In the genomic region with DNA sequence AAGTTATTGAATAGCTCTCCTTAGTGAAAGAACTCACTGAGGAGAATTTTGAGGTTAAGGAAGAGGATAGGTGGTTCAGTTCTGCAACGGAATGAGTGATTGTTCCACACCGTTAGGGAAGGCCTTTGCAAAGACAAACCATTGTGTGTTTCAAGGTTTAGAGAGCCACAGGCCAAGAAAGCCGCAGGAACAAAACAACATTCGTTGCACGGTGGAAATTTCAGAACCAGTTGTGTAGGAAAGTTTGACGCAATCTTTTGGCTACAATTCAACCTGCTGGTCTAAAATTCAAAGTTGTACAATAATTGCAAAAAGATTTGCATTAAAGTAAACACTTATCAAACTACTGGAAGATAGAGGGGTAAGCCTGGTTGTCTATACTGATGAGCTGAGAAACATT, we compare ENCODE assay signal across 20 cellular contexts.
"Had no signal": no experiment of that assay in that cellular context is flagged by ENCODE, and none has a peak within 500 bp of the region (broad histone marks: within the 10 kb centered on the region; RNA-seq: fewer than 3 reads in every experiment).

No MANE protein-coding gene starts in this region.

- H3K4me3 Mint-ChIP-seq: activated CD4-positive, alpha-beta T cell treated with anti-CD3 and anti-CD28 coated beads, Interleukin-2, amount 10 ng/mL, durations not matched to agents 7 days and 5 days; activated CD8-positive, alpha-beta T cell treated with anti-CD3 and anti-CD28 coated beads, Interleukin-2, amount 10 ng/mL, durations not matched to agents 7 days and 5 days; activated naive CD4-positive, alpha-beta T cell treated with anti-CD3 and anti-CD28 coated beads, Interleukin-2, amount 10 ng/mL, durations not matched to agents 7 days and 5 days; activated naive CD8-positive, alpha-beta T cell treated with anti-CD3 and anti-CD28 coated beads, Interleukin-2, amount 50 U/mL, for 24 hours; activated T-cell treated with anti-CD3 and anti-CD28 coated beads, Interleukin-2, amount 50 U/mL, for 24 hours; natural killer cell; stimulated activated memory B cell treated with anti-CD40 and anti-IgM and Interleukin-4, amounts not matched to agents 10 μg/mL and 1 μg/mL and 100 μg/mL, for 72 hours; T-cell had no signal

- H3K4me3 ChIP-seq: gastroesophageal sphincter, lower lobe of right lung, sigmoid colon, thoracic aorta, upper lobe of right lung had no signal

- FAIRE-seq: bronchial epithelial cell had no signal

- H3K36me3 ChIP-seq: gastroesophageal sphincter, lower lobe of right lung, sigmoid colon, thoracic aorta, upper lobe of right lung had no signal

- DNase-seq: activated CD4-positive, alpha-beta T cell treated with anti-CD3 and anti-CD28 coated beads, Interleukin-2, amount 10 ng/mL, durations not matched to agents 7 days and 5 days; activated CD4-positive, CD25-positive, alpha-beta regulatory T cell; activated CD8-positive, alpha-beta T cell treated with anti-CD3 and anti-CD28 coated beads, Interleukin-2, amount 10 ng/mL, durations not matched to agents 7 days and 5 days; activated naive CD4-positive, alpha-beta T cell treated with anti-CD3 and anti-CD28 coated beads, Interleukin-2, amount 10 ng/mL, durations not matched to agents 7 days and 5 days; activated naive CD8-positive, alpha-beta T cell treated with anti-CD3 and anti-CD28 coated beads, Interleukin-2, amount 50 U/mL, for 24 hours; activated T-cell treated with anti-CD3 and anti-CD28 coated beads, Interleukin-2, amount 50 U/mL, for 24 hours; aorta; cerebellar nuclear complex; effector memory CD4-positive, alpha-beta T cell; lower lobe of right lung; natural killer cell; sigmoid colon; stimulated activated CD4-positive, alpha-beta T cell treated with anti-CD3 and anti-CD28 coated beads, Interleukin-4, amount 100 ng/mL, for 4 hours; T-cell; upper lobe of right lung had no signal

- H3K27ac ChIP-seq: gastroesophageal sphincter, lower lobe of right lung, parathyroid adenoma, thoracic aorta, upper lobe of right lung had no signal

- ATAC-seq: activated CD8-positive, alpha-beta T cell treated with anti-CD3 and anti-CD28 coated beads, Interleukin-2, amount 10 ng/mL, durations not matched to agents 7 days and 5 days; activated naive CD8-positive, alpha-beta T cell treated with anti-CD3 and anti-CD28 coated beads, Interleukin-2, amount 50 U/mL, for 24 hours; gastroesophageal sphincter; lower lobe of right lung; natural killer cell; stimulated activated memory B cell treated with anti-CD40 and anti-IgM and Interleukin-4, amounts not matched to agents 10 μg/mL and 1 μg/mL and 100 μg/mL, for 72 hours; T-cell; upper lobe of right lung had no signal

- H3K27me3 Mint-ChIP-seq: activated CD4-positive, alpha-beta T cell treated with anti-CD3 and anti-CD28 coated beads, Interleukin-2, amount 10 ng/mL, durations not matched to agents 7 days and 5 days; activated naive CD8-positive, alpha-beta T cell treated with anti-CD3 and anti-CD28 coated beads, Interleukin-2, amount 50 U/mL, for 24 hours; activated T-cell treated with anti-CD3 and anti-CD28 coated beads, Interleukin-2, amount 50 U/mL, for 24 hours; stimulated activated memory B cell treated with anti-CD40 and anti-IgM and Interleukin-4, amounts not matched to agents 10 μg/mL and 1 μg/mL and 100 μg/mL, for 72 hours; T-cell had no signal

- H3K36me3 Mint-ChIP-seq: activated naive CD4-positive, alpha-beta T cell treated with anti-CD3 and anti-CD28 coated beads, Interleukin-2, amount 10 ng/mL, durations not matched to agents 7 days and 5 days; natural killer cell; stimulated activated memory B cell treated with anti-CD40 and anti-IgM and Interleukin-4, amounts not matched to agents 10 μg/mL and 1 μg/mL and 100 μg/mL, for 72 hours; T-cell had no signal

- H3K27me3 ChIP-seq: gastroesophageal sphincter, sigmoid colon, upper lobe of right lung had no signal

- H3K79me2 ChIP-seq: parathyroid adenoma had no signal

- H3K9me3 ChIP-seq: gastroesophageal sphincter, lower lobe of right lung, sigmoid colon, thoracic aorta, upper lobe of right lung had no signal

- H3K4me1 ChIP-seq: gastroesophageal sphincter, sigmoid colon had no signal

- H3K9me3 Mint-ChIP-seq: activated naive CD8-positive, alpha-beta T cell treated with anti-CD3 and anti-CD28 coated beads, Interleukin-2, amount 50 U/mL, for 24 hours; activated T-cell treated with anti-CD3 and anti-CD28 coated beads, Interleukin-2, amount 50 U/mL, for 24 hours; natural killer cell; stimulated activated memory B cell treated with anti-CD40 and anti-IgM and Interleukin-4, amounts not matched to agents 10 μg/mL and 1 μg/mL and 100 μg/mL, for 72 hours had no signal

- H2AFZ ChIP-seq: parathyroid adenoma had no signal

- H3K9ac ChIP-seq: parathyroid adenoma had no signal

- H3K27ac Mint-ChIP-seq: activated CD4-positive, alpha-beta T cell treated with anti-CD3 and anti-CD28 coated beads, Interleukin-2, amount 10 ng/mL, durations not matched to agents 7 days and 5 days; activated CD8-positive, alpha-beta T cell treated with anti-CD3 and anti-CD28 coated beads, Interleukin-2, amount 10 ng/mL, durations not matched to agents 7 days and 5 days; activated naive CD4-positive, alpha-beta T cell treated with anti-CD3 and anti-CD28 coated beads, Interleukin-2, amount 10 ng/mL, durations not matched to agents 7 days and 5 days; activated naive CD8-positive, alpha-beta T cell treated with anti-CD3 and anti-CD28 coated beads, Interleukin-2, amount 50 U/mL, for 24 hours; activated T-cell treated with anti-CD3 and anti-CD28 coated beads, Interleukin-2, amount 50 U/mL, for 24 hours; natural killer cell; stimulated activated memory B cell treated with anti-CD40 and anti-IgM and Interleukin-4, amounts not matched to agents 10 μg/mL and 1 μg/mL and 100 μg/mL, for 72 hours; T-cell had no signal
